Comparison of ENCODE assay signal across 18 cellular contexts in the genomic region with DNA sequence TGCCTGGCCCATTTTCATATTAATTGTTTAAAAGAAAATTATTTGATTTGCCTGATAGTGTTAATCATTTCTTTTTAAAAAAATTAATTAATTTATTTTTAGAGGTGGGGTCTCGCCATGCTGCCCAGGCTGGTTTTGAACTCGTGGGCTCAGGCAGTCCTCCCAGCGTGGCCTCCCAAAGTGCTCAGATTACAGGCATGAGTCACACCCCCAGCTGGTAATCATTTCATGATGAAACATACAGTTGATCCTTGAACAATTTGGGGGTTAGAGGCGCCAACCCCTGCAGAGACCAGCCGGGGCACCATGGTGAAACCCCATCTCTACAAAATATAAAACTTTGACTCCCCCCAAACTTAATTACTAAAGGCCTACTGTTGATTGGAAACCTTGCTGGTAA. TPM values are rescaled to one million over a fixed set of nuclear protein-coding genes. Genes with fewer than 3 reads are reported as not detected.
DNase-seq lines count a peak whose midpoint lies in the region; ATAC-seq, FAIRE-seq and TF ChIP-seq lines count a peak whose summit lies in the region.
"Had no signal": no experiment of that assay in that cellular context is flagged by ENCODE, and none has a peak within 500 bp of the region (broad histone marks: within the 10 kb centered on the region; RNA-seq: fewer than 3 reads in every experiment).

No MANE protein-coding gene starts in this region.

- ATAC-seq in activated T-cell treated with anti-CD3 and anti-CD28 coated beads, Interleukin-2, amount 50 U/mL, for 72 hours (replicated peaks in 1 of 2): no peak
- no peak for ATAC-seq in activated T-cell treated with anti-CD3 and anti-CD28 coated beads, Interleukin-2, amount 50 U/mL, for 4 hours
- no peak for ATAC-seq in GM21360 (IDR thresholded peaks at IDR 0.05; ENCODE audit: unreplicated experiment)

- H3K27ac Mint-ChIP-seq in activated T-cell treated with anti-CD3 and anti-CD28 coated beads, Interleukin-2, amount 50 U/mL, for 72 hours: no peak overlapping the region
- H3K27ac Mint-ChIP-seq: CD4-positive, CD25-positive, alpha-beta regulatory T cell had no signal

- no peak overlapping the region for H3K4me2 ChIP-seq in mammary epithelial cell (ENCODE audit: insufficient read depth, low read depth, low read length)
- no peak overlapping the region for H3K4me2 ChIP-seq in keratinocyte (ENCODE audit: control insufficient read depth, extremely low read depth, insufficient read depth, low read depth, low read length)

- CTCF ChIA-PET in mammary epithelial cell (lab: Charles Lee; ENCODE audit: low non-redundant PET): no interaction called here

- in situ Hi-C loops in mammary epithelial cell (cut with MboI; ENCODE audit: low sequenced_read_pairs in 2 of 2): loop anchor here (25.0 kb wide), 2 partner anchors 199 to 224 kb away; a partner anchor contains a TSS

- H3K27ac ChIP-seq in mammary epithelial cell (ENCODE audit: insufficient read depth, low read depth, low read length): peak overlapping the region; percentile 94
- H3K27ac ChIP-seq in keratinocyte (ENCODE audit: control insufficient read depth, insufficient read depth, low read length): peak overlapping the region; percentile 8
- H3K27ac ChIP-seq in thyroid gland: no peak overlapping the region
- no peak overlapping the region for H3K27ac ChIP-seq in testis
- H3K27ac ChIP-seq: SJSA1 had no signal

- no peak overlapping the region for H2AFZ ChIP-seq in mammary epithelial cell (ENCODE audit: low read depth, low read length)
- no peak overlapping the region for H2AFZ ChIP-seq in keratinocyte (ENCODE audit: control insufficient read depth, low read length)

- H3K4me1 Mint-ChIP-seq in activated T-cell treated with anti-CD3 and anti-CD28 coated beads, Interleukin-2, amount 50 U/mL, for 72 hours (ENCODE audit: low read depth): peaks cover 34% of the 10 kb centered on the region
- H3K4me1 Mint-ChIP-seq in activated T-cell treated with anti-CD3 and anti-CD28 coated beads, Interleukin-2, amount 50 U/mL, for 4 hours (ENCODE audit: low read depth): peaks cover 29% of the 10 kb centered on the region

- H3K36me3 Mint-ChIP-seq in activated T-cell treated with anti-CD3 and anti-CD28 coated beads, Interleukin-2, amount 50 U/mL, for 72 hours (ENCODE audit: insufficient read depth in 2 of 2): peaks cover 19 to 44% of the 10 kb centered on the region in 2 donors
- peaks cover 60% of the 10 kb centered on the region for H3K36me3 Mint-ChIP-seq in activated T-cell treated with anti-CD3 and anti-CD28 coated beads, Interleukin-2, amount 50 U/mL, for 4 hours (ENCODE audit: insufficient read depth)

- no peaks in the 10 kb centered on the region for H3K9me1 ChIP-seq in keratinocyte (ENCODE audit: control insufficient read depth, extremely low read depth, insufficient read depth, low read length)

- no peak for FAIRE-seq in keratinocyte (lab: Jason Lieb, UNC)

- H3K4me3 ChIP-seq in mammary epithelial cell (replicated peaks in 1 of 3; ENCODE audit: insufficient read depth in 1 of 3, low read depth in 2 of 3, low read length in 3 of 3): no peak overlapping the region
- no peak overlapping the region for H3K4me3 ChIP-seq in keratinocyte (ENCODE audit: control insufficient read depth in 2 of 3, extremely low read depth in 1 of 3, insufficient read depth in 2 of 3, low read depth in 1 of 3, low read length in 3 of 3)
- H3K4me3 ChIP-seq in thyroid gland (replicated peaks in 1 of 3): no peak overlapping the region
- H3K4me3 ChIP-seq in testis: no peak overlapping the region
- H3K4me3 ChIP-seq: SJSA1 had no signal

- peaks cover 9% of the 10 kb centered on the region for H3K79me2 ChIP-seq in mammary epithelial cell (ENCODE audit: insufficient read depth, low read length)
- no peaks in the 10 kb centered on the region for H3K79me2 ChIP-seq in keratinocyte (ENCODE audit: control insufficient read depth, insufficient read depth, low read length)

- intact Hi-C loops in mammary epithelial cell (cut with micrococcal nuclease): loop anchor here (5.0 kb wide), 1 partner anchor 46 kb away; no protein-coding TSS in a partner anchor
- intact Hi-C loops in thyroid gland (cut with DNase I): no loop called here
- intact Hi-C loops in testis (cut with DNase I; ENCODE audit: low total_unique reads): no loop called here

- no peaks in the 10 kb centered on the region for H3K27me3 ChIP-seq in mammary epithelial cell (ENCODE audit: insufficient read depth, low read length)
- no peaks in the 10 kb centered on the region for H3K27me3 ChIP-seq in keratinocyte (ENCODE audit: control insufficient read depth, extremely low read depth, insufficient read depth, low read length)
- no peaks in the 10 kb centered on the region for H3K27me3 ChIP-seq in thyroid gland
- no peaks in the 10 kb centered on the region for H3K27me3 ChIP-seq in testis
- H3K27me3 ChIP-seq: SJSA1 had no signal

- DNase-seq in activated T-cell treated with anti-CD3 and anti-CD28 coated beads, Interleukin-2, amount 50 U/mL, for 72 hours: peak; percentile 17 to 37
- no peak for DNase-seq in activated T-cell treated with anti-CD3 and anti-CD28 coated beads, Interleukin-2, amount 50 U/mL, for 4 hours
- DNase-seq in LHCN-M2 (ENCODE audit: low read depth): peak; percentile 41
- peak; percentile 16 for DNase-seq in mammary epithelial cell
- no peak for DNase-seq in keratinocyte (ENCODE audit: low read depth, low spot score)
- no peak for DNase-seq in thyroid gland
- no peak for DNase-seq in testis
- DNase-seq: ACHN; Calu3; CD4-positive, CD25-positive, alpha-beta regulatory T cell; DMS79; GF-D8; GOT3; NCI-H1417 treated with DMSO at 0.1 percent for 48 hours; NCI-H2029 treated with DMSO at 0.1 percent for 48 hours; NCI-H510A treated with DMSO at 0.1 percent for 48 hours had no signal

- TF ChIP-seq POLR2A in thyroid gland (IDR thresholded peaks at IDR 0.05) (no peak), testis (IDR thresholded peaks at IDR 0.05) (no peak)

- no TSS peak for BruUV-seq in mammary epithelial cell (replicated peaks; lab: Mats Ljungman, UMichigan)

- dilution Hi-C loops in mammary epithelial cell (cut with HindIII; ENCODE audit: low sequenced_read_pairs) (loop anchor here (5.0 kb wide), 1 partner anchor 39 kb away; no protein-coding TSS in a partner anchor), keratinocyte (cut with MboI; ENCODE audit: extremely low pct_ligation_motif_present, low sequenced_read_pairs) (no loop called here)

- H3K9me3 ChIP-seq in mammary epithelial cell (replicated peaks; ENCODE audit: insufficient read depth, low read length): no peaks in the 10 kb centered on the region
- no peaks in the 10 kb centered on the region for H3K9me3 ChIP-seq in keratinocyte (ENCODE audit: control insufficient read depth, low read depth, low read length)
- no peaks in the 10 kb centered on the region for H3K9me3 ChIP-seq in thyroid gland
- H3K9me3 ChIP-seq in testis: no peaks in the 10 kb centered on the region
- H3K9me3 ChIP-seq: SJSA1 had no signal

- H3K9ac ChIP-seq in mammary epithelial cell (ENCODE audit: insufficient read depth, low read length): no peak overlapping the region
- H3K9ac ChIP-seq in keratinocyte (ENCODE audit: control insufficient read depth, extremely low read depth, insufficient read depth, low read length): no peak overlapping the region

- H3K4me3 Mint-ChIP-seq in activated T-cell treated with anti-CD3 and anti-CD28 coated beads, Interleukin-2, amount 50 U/mL, for 72 hours: no peak overlapping the region
- no peak overlapping the region for H3K4me3 Mint-ChIP-seq in activated T-cell treated with anti-CD3 and anti-CD28 coated beads, Interleukin-2, amount 50 U/mL, for 4 hours
- H3K4me3 Mint-ChIP-seq: CD4-positive, CD25-positive, alpha-beta regulatory T cell had no signal

- H3K36me3 ChIP-seq in mammary epithelial cell (ENCODE audit: insufficient read depth, low read length) (peaks cover 21% of the 10 kb centered on the region), keratinocyte (ENCODE audit: control insufficient read depth in 2 of 2, extremely low read depth in 1 of 2, insufficient read depth in 2 of 2, low read length in 2 of 2) (peaks cover 29 to 38% of the 10 kb centered on the region in 2 experiments), thyroid gland (peaks cover 56 to 63% of the 10 kb centered on the region in 2 donors), testis (ENCODE audit: low read depth, missing control alignments) (no peaks in the 10 kb centered on the region)

- TF ChIP-seq CTCF in mammary epithelial cell (conservative IDR thresholded peaks at IDR 0.05 in 1 of 2, IDR thresholded peaks at IDR 0.05 in 1 of 2; ENCODE audit: extremely low read depth in 1 of 2, insufficient read depth in 1 of 2, low read depth in 1 of 2, low read length in 2 of 2): no peak
- TF ChIP-seq CTCF in keratinocyte (optimal IDR thresholded peaks at IDR 0.05 in 1 of 3, IDR thresholded peaks at IDR 0.05 in 1 of 3, conservative IDR thresholded peaks at IDR 0.05 in 1 of 3; ENCODE audit: extremely low read depth in 1 of 3, insufficient read depth in 2 of 3, low read length in 3 of 3): no peak
- no peak for TF ChIP-seq CTCF in thyroid gland (IDR thresholded peaks at IDR 0.05)
- no peak for TF ChIP-seq CTCF in testis (IDR thresholded peaks at IDR 0.05)

- H3K9me3 Mint-ChIP-seq in activated T-cell treated with anti-CD3 and anti-CD28 coated beads, Interleukin-2, amount 50 U/mL, for 72 hours: no peaks in the 10 kb centered on the region
- H3K9me3 Mint-ChIP-seq in activated T-cell treated with anti-CD3 and anti-CD28 coated beads, Interleukin-2, amount 50 U/mL, for 4 hours: no peaks in the 10 kb centered on the region
- H3K9me3 Mint-ChIP-seq: CD4-positive, CD25-positive, alpha-beta regulatory T cell had no signal

- WGBS in mammary epithelial cell (ENCODE audit: low coverage, missing lambda C conversion rate): 95% methylated on average over 5 of the region's 5 CpGs
- WGBS in thyroid gland, 2 donors: 96 to 98% methylated on average over 5 of the region's 5 CpGs
- 96 to 98% methylated on average over 5 of the region's 5 CpGs for WGBS in testis, 2 donors

- H3K4me1 ChIP-seq in mammary epithelial cell (ENCODE audit: insufficient read depth, low read length): peaks cover 29% of the 10 kb centered on the region
- peaks cover 26% of the 10 kb centered on the region for H3K4me1 ChIP-seq in keratinocyte (ENCODE audit: control insufficient read depth, extremely low read depth, insufficient read depth, low read length)
- H3K4me1 ChIP-seq in thyroid gland: no peaks in the 10 kb centered on the region
- H3K4me1 ChIP-seq in testis: no peaks in the 10 kb centered on the region

- no peaks in the 10 kb centered on the region for H3K27me3 Mint-ChIP-seq in activated T-cell treated with anti-CD3 and anti-CD28 coated beads, Interleukin-2, amount 50 U/mL, for 72 hours (ENCODE audit: low read depth)
- no peaks in the 10 kb centered on the region for H3K27me3 Mint-ChIP-seq in activated T-cell treated with anti-CD3 and anti-CD28 coated beads, Interleukin-2, amount 50 U/mL, for 4 hours (ENCODE audit: low read depth)
- H3K27me3 Mint-ChIP-seq: CD4-positive, CD25-positive, alpha-beta regulatory T cell had no signal

- H4K20me1 ChIP-seq in mammary epithelial cell (ENCODE audit: insufficient read depth, low read length) (no peaks in the 10 kb centered on the region), keratinocyte (ENCODE audit: control insufficient read depth, extremely low read depth, insufficient read depth, low read length) (no peaks in the 10 kb centered on the region)

RNA-seq across cellular contexts. Expression of a gene that starts 7.9 kb away (rescaled TPM):
- total RNA-seq in activated T-cell treated with anti-CD3 and anti-CD28 coated beads, Interleukin-2, amount 50 U/mL, for 72 hours: 10 to 100 TPM; 43.6 to 45.9 TPM
- 10 to 100 TPM; 66.5 to 76.6 (median 69.4) TPM for total RNA-seq in activated T-cell treated with anti-CD3 and anti-CD28 coated beads, Interleukin-2, amount 50 U/mL, for 4 hours
- 46.9 and 52.0 TPM in 2 replicates for total RNA-seq in LHCN-M2 (2014; rRNA removed)
- 44.2 TPM for polyA plus RNA-seq in LHCN-M2 (2012)
- total RNA-seq in mammary epithelial cell: 10 to 100 TPM; 42.9 to 46.8 TPM
- polyA plus RNA-seq in mammary epithelial cell: 64.0 TPM
- polyA minus RNA-seq in mammary epithelial cell: 75.2 TPM
- 77.8 to 103 TPM (median 85.7 TPM) in 3 replicates for polyA plus RNA-seq in keratinocyte
- 56.9 TPM for polyA plus RNA-seq in keratinocyte (2011; ENCODE audit: low read depth)
- 60.5 and 106 TPM in 2 replicates for polyA plus RNA-seq in keratinocyte (2011; cell fraction: cytosol; rRNA removed)
- polyA plus RNA-seq in keratinocyte (2011; cell fraction: nucleus; rRNA removed): 60.4 and 65.4 TPM in 2 replicates
- 37.4 and 68.4 TPM in 2 replicates for polyA plus RNA-seq in keratinocyte (2012; ENCODE audit: low replicate concordance)
- polyA minus RNA-seq in keratinocyte: 42.3 to 76.8 TPM (median 65.0 TPM) in 3 replicates
- 58.7 TPM for polyA minus RNA-seq in keratinocyte (2011; cell fraction: cytosol; rRNA and poly(A)+ RNA removed)
- 47.4 and 91.5 TPM in 2 replicates for polyA minus RNA-seq in keratinocyte (2011; cell fraction: nucleus; rRNA and poly(A)+ RNA removed)
- total RNA-seq in thyroid gland: 10 to 100 TPM; 24.2 to 26.9 (median 24.9) TPM
- 10 to 100 TPM; 28.8 to 29.3 TPM for total RNA-seq in testis
- 77.5 TPM for polyA plus RNA-seq in testis (ENCODE audit: insufficient read depth, low read depth, low replicate concordance)

RNA-seq across cellular contexts. Expression of a gene that starts 8.0 kb away (rescaled TPM):
- under 1 TPM in 1 of 2 donors, not detected in 1; 0.28 TPM for total RNA-seq in activated T-cell treated with anti-CD3 and anti-CD28 coated beads, Interleukin-2, amount 50 U/mL, for 72 hours
- total RNA-seq in activated T-cell treated with anti-CD3 and anti-CD28 coated beads, Interleukin-2, amount 50 U/mL, for 4 hours: under 1 TPM; 0.11 to 0.27 (median 0.25) TPM
- 2.2 and 2.9 TPM in 2 replicates for total RNA-seq in LHCN-M2 (2014; rRNA removed)
- 0.40 TPM for polyA plus RNA-seq in LHCN-M2 (2012)
- 1 to 10 TPM; 1.2 to 1.9 TPM for total RNA-seq in mammary epithelial cell
- polyA plus RNA-seq in mammary epithelial cell: 1.0 TPM
- not detected for polyA minus RNA-seq in mammary epithelial cell
- polyA plus RNA-seq in keratinocyte: 0.86 to 1.1 TPM (median 1.1 TPM) in 3 replicates
- polyA plus RNA-seq in keratinocyte (2011; ENCODE audit: low read depth): 0.70 TPM
- polyA plus RNA-seq in keratinocyte (2011; cell fraction: cytosol; rRNA removed): 0.40 and 0.89 TPM in 2 replicates
- 2.1 TPM in 2 replicates for polyA plus RNA-seq in keratinocyte (2011; cell fraction: nucleus; rRNA removed)
- polyA plus RNA-seq in keratinocyte (2012; ENCODE audit: low replicate concordance): 0.83 and 1.00 TPM in 2 replicates
- polyA minus RNA-seq in keratinocyte: 0.66 to 1.0 TPM (median 0.69 TPM) in 3 replicates
- not detected for polyA minus RNA-seq in keratinocyte (2011; cell fraction: cytosol; rRNA and poly(A)+ RNA removed)
- polyA minus RNA-seq in keratinocyte (2011; cell fraction: nucleus; rRNA and poly(A)+ RNA removed): 4.0 and 5.7 TPM in 2 replicates
- 1 to 10 TPM; 7.2 to 9.9 (median 8.0) TPM for total RNA-seq in thyroid gland
- total RNA-seq in testis: 10 to 100 TPM; 10.2 to 20.2 TPM
- 40.5 TPM for polyA plus RNA-seq in testis (ENCODE audit: insufficient read depth, low read depth, low replicate concordance)

RNA-seq across cellular contexts. Expression of a gene that starts 26.6 kb away (rescaled TPM):
- total RNA-seq in activated T-cell treated with anti-CD3 and anti-CD28 coated beads, Interleukin-2, amount 50 U/mL, for 72 hours: 10 to 100 TPM; 45.0 to 48.9 TPM
- 10 to 100 TPM; 23.6 to 31.4 (median 28.1) TPM for total RNA-seq in activated T-cell treated with anti-CD3 and anti-CD28 coated beads, Interleukin-2, amount 50 U/mL, for 4 hours
- 19.8 and 26.4 TPM in 2 replicates for total RNA-seq in LHCN-M2 (2014; rRNA removed)
- 20.2 TPM for polyA plus RNA-seq in LHCN-M2 (2012)
- 10 to 100 TPM; 31.2 to 46.2 TPM for total RNA-seq in mammary epithelial cell
- 28.8 TPM for polyA plus RNA-seq in mammary epithelial cell
- 13.9 TPM for polyA minus RNA-seq in mammary epithelial cell
- 30.4 to 39.8 TPM (median 38.5 TPM) in 3 replicates for polyA plus RNA-seq in keratinocyte
- polyA plus RNA-seq in keratinocyte (2011; ENCODE audit: low read depth): 9.7 TPM
- polyA plus RNA-seq in keratinocyte (2011; cell fraction: cytosol; rRNA removed): 19.8 and 27.1 TPM in 2 replicates
- polyA plus RNA-seq in keratinocyte (2011; cell fraction: nucleus; rRNA removed): 110 and 119 TPM in 2 replicates
- polyA plus RNA-seq in keratinocyte (2012; ENCODE audit: low replicate concordance): 20.7 and 21.2 TPM in 2 replicates
- 21.2 to 31.2 TPM (median 31.2 TPM) in 3 replicates for polyA minus RNA-seq in keratinocyte
- 15.7 TPM for polyA minus RNA-seq in keratinocyte (2011; cell fraction: cytosol; rRNA and poly(A)+ RNA removed)
- 28.8 and 34.4 TPM in 2 replicates for polyA minus RNA-seq in keratinocyte (2011; cell fraction: nucleus; rRNA and poly(A)+ RNA removed)
- total RNA-seq in thyroid gland: 10 to 100 TPM; 24.9 to 38.1 (median 29.6) TPM
- total RNA-seq in testis: 10 to 100 TPM; 39.3 to 39.9 TPM
- 40.4 TPM for polyA plus RNA-seq in testis (ENCODE audit: insufficient read depth, low read depth, low replicate concordance)

RNA-seq across cellular contexts. Expression of a gene that starts 26.9 kb away (rescaled TPM):
- 10 to 100 TPM; 32.3 to 33.8 TPM for total RNA-seq in activated T-cell treated with anti-CD3 and anti-CD28 coated beads, Interleukin-2, amount 50 U/mL, for 72 hours
- total RNA-seq in activated T-cell treated with anti-CD3 and anti-CD28 coated beads, Interleukin-2, amount 50 U/mL, for 4 hours: 10 to 100 TPM; 32.7 to 37.5 (median 32.7) TPM
- total RNA-seq in LHCN-M2 (2014; rRNA removed) (30.5 and 35.3 TPM in 2 replicates), mammary epithelial cell (10 to 100 TPM; 23.8 to 26.1 TPM), thyroid gland (10 to 100 TPM; 16.5 to 26.6 (median 23.4) TPM), testis (10 to 100 TPM; 55.3 to 56.5 TPM)
- polyA plus RNA-seq in LHCN-M2 (2012): 14.7 TPM
- polyA plus RNA-seq in mammary epithelial cell (10.9 TPM), keratinocyte (10.3 to 17.0 TPM (median 13.5 TPM) in 3 replicates), testis (ENCODE audit: insufficient read depth, low read depth, low replicate concordance) (60.5 TPM)
- polyA minus RNA-seq in mammary epithelial cell (5.4 TPM), keratinocyte (5.0 to 6.8 TPM (median 6.0 TPM) in 3 replicates)
- 56.3 TPM for polyA plus RNA-seq in keratinocyte (2011; ENCODE audit: low read depth)
- 12.6 and 15.0 TPM in 2 replicates for polyA plus RNA-seq in keratinocyte (2011; cell fraction: cytosol; rRNA removed)
- polyA plus RNA-seq in keratinocyte (2011; cell fraction: nucleus; rRNA removed): 20.6 and 27.6 TPM in 2 replicates
- 19.9 and 24.1 TPM in 2 replicates for polyA plus RNA-seq in keratinocyte (2012; ENCODE audit: low replicate concordance)
- polyA minus RNA-seq in keratinocyte (2011; cell fraction: cytosol; rRNA and poly(A)+ RNA removed): 10.7 TPM
- 8.3 and 10.8 TPM in 2 replicates for polyA minus RNA-seq in keratinocyte (2011; cell fraction: nucleus; rRNA and poly(A)+ RNA removed)

RNA-seq across cellular contexts. Expression of a gene that starts 53.9 kb away (rescaled TPM):
- 10 to 100 TPM; 23.2 to 26.8 TPM for total RNA-seq in activated T-cell treated with anti-CD3 and anti-CD28 coated beads, Interleukin-2, amount 50 U/mL, for 72 hours
- 10 to 100 TPM; 13.6 to 16.6 (median 16.4) TPM for total RNA-seq in activated T-cell treated with anti-CD3 and anti-CD28 coated beads, Interleukin-2, amount 50 U/mL, for 4 hours
- 36.0 and 41.6 TPM in 2 replicates for total RNA-seq in LHCN-M2 (2014; rRNA removed)
- 21.9 TPM for polyA plus RNA-seq in LHCN-M2 (2012)
- 10 to 100 TPM; 13.7 to 17.2 TPM for total RNA-seq in mammary epithelial cell
- 8.6 TPM for polyA plus RNA-seq in mammary epithelial cell
- 11.6 TPM for polyA minus RNA-seq in mammary epithelial cell
- polyA plus RNA-seq in keratinocyte: 10.3 to 16.6 TPM (median 11.0 TPM) in 3 replicates
- polyA plus RNA-seq in keratinocyte (2011; ENCODE audit: low read depth): 4.8 TPM
- polyA plus RNA-seq in keratinocyte (2011; cell fraction: cytosol; rRNA removed): 8.1 and 13.5 TPM in 2 replicates
- 28.6 and 35.9 TPM in 2 replicates for polyA plus RNA-seq in keratinocyte (2011; cell fraction: nucleus; rRNA removed)
- 4.1 and 10.1 TPM in 2 replicates for polyA plus RNA-seq in keratinocyte (2012; ENCODE audit: low replicate concordance)
- polyA minus RNA-seq in keratinocyte: 2.2 to 22.2 TPM (median 8.0 TPM) in 3 replicates
- polyA minus RNA-seq in keratinocyte (2011; cell fraction: cytosol; rRNA and poly(A)+ RNA removed): 7.5 TPM
- 5.6 and 9.5 TPM in 2 replicates for polyA minus RNA-seq in keratinocyte (2011; cell fraction: nucleus; rRNA and poly(A)+ RNA removed)
- total RNA-seq in thyroid gland: 10 to 100 TPM; 39.2 to 70.6 (median 50.3) TPM
- 10 to 100 TPM; 60.6 to 64.9 TPM for total RNA-seq in testis
- polyA plus RNA-seq in testis (ENCODE audit: insufficient read depth, low read depth, low replicate concordance): 33.6 TPM

Comparison
In these comparisons a context has a peak if more than half of its experiments do, and no peak if none do; other contexts are left out.
1. DNase-seq: peak in activated T-cell treated with anti-CD3 and anti-CD28 coated beads, Interleukin-2, amount 50 U/mL, for 72 hours (2 of 2), LHCN-M2 (single experiment) and mammary epithelial cell (single experiment); none in activated T-cell treated with anti-CD3 and anti-CD28 coated beads, Interleukin-2, amount 50 U/mL, for 4 hours (single experiment), keratinocyte (single experiment), thyroid gland (0 of 2) and testis (single experiment).
2. H3K27ac ChIP-seq: peak in mammary epithelial cell (single experiment) and keratinocyte (single experiment); none in thyroid gland (0 of 3) and testis (0 of 2).